Comparison of ENCODE assay signal across 29 cellular contexts in genomic region chr7:29199776-29200175, GRCh38. TPM values are rescaled to one million over a fixed set of nuclear protein-coding genes. Genes with fewer than 3 reads are reported as not detected.
"Had no signal": no experiment of that assay in that cellular context is flagged by ENCODE, and none has a peak within 500 bp of the region (broad histone marks: within the 10 kb centered on the region; RNA-seq: fewer than 3 reads in every experiment).

No MANE protein-coding gene starts in this region.

- FAIRE-seq: kidney had no signal

- H3K4me3 ChIP-seq: colonic mucosa, gastrocnemius medialis, heart left ventricle, hepatocyte, lung, pancreas, smooth muscle cell, stomach, thyroid gland had no signal

- H3K4me2 ChIP-seq: hepatocyte, smooth muscle cell had no signal

- H3K27me3 ChIP-seq: colonic mucosa, pancreas, thyroid gland had no signal

- ATAC-seq: esophagus mucosa; gastrocnemius medialis; heart left ventricle; left lobe of liver; natural killer cell; pancreas; sciatic nerve; stimulated activated effector memory CD8-positive, alpha-beta T cell treated with anti-CD3 and anti-CD28 coated beads, Interleukin-12 subunit alpha, Interleukin-12 subunit beta, amount 100 ng/mL, for 72 hours had no signal

- H3K27me3 Mint-ChIP-seq: dendritic cell treated with granulocyte-macrophage colony-stimulating factor and Interleukin-4, amounts not matched to agents 40 ng/mL and 50 ng/mL, for 4 days had no signal

- H3K4me1 ChIP-seq: colonic mucosa had no signal

- H3K27ac ChIP-seq: colonic mucosa, epithelial cell of prostate, gastrocnemius medialis, heart left ventricle, hepatocyte, neutrophil, pancreas, stomach, thyroid gland had no signal

- H3K36me3 ChIP-seq: colonic mucosa, gastrocnemius medialis, heart left ventricle, neutrophil, pancreas, stomach, thyroid gland had no signal

- H3K9me3 ChIP-seq: colonic mucosa, gastrocnemius medialis, heart left ventricle, neutrophil, pancreas, stomach, thyroid gland had no signal

- H2AFZ ChIP-seq: hepatocyte had no signal

- H3K36me3 Mint-ChIP-seq: memory B cell; natural killer cell; stimulated activated effector memory CD8-positive, alpha-beta T cell treated with anti-CD3 and anti-CD28 coated beads, Interleukin-12 subunit alpha, Interleukin-12 subunit beta, amount 100 ng/mL, for 72 hours; type B pancreatic cell had no signal

- H3K9me3 Mint-ChIP-seq: dendritic cell treated with granulocyte-macrophage colony-stimulating factor and Interleukin-4, amounts not matched to agents 40 ng/mL and 50 ng/mL, for 4 days; endodermal cell; memory B cell; neural crest cell; stimulated activated effector memory CD8-positive, alpha-beta T cell treated with anti-CD3 and anti-CD28 coated beads, Interleukin-12 subunit alpha, Interleukin-12 subunit beta, amount 100 ng/mL, for 72 hours; type B pancreatic cell had no signal

- DNase-seq: colonic mucosa; effector CD8-positive, alpha-beta T cell; endodermal cell; foreskin fibroblast; gastrocnemius medialis; heart left ventricle; kidney; natural killer cell; pancreas; stimulated activated CD4-positive, alpha-beta T cell treated with anti-CD3 and anti-CD28 coated beads, Interleukin-12 subunit alpha, Interleukin-12 subunit beta, amount 100 ng/mL, for 4 hours; stimulated activated CD4-positive, alpha-beta T cell treated with anti-CD3 and anti-CD28 coated beads, Interleukin-1b, Interleukin-23, amount 100 ng/mL, for 48 hours; stimulated activated CD4-positive, alpha-beta T cell treated with anti-CD3 and anti-CD28 coated beads, Interleukin-4, amount 100 ng/mL, for 1 hour; stimulated activated naive CD4-positive, alpha-beta T cell treated with Interleukin-2 at 50 U/mL for 16 hours; stomach; thyroid gland had no signal

- H3K27ac Mint-ChIP-seq: endodermal cell; memory B cell; natural killer cell; stimulated activated effector memory CD8-positive, alpha-beta T cell treated with anti-CD3 and anti-CD28 coated beads, Interleukin-12 subunit alpha, Interleukin-12 subunit beta, amount 100 ng/mL, for 72 hours; type B pancreatic cell had no signal

- H3K4me3 Mint-ChIP-seq: dendritic cell treated with granulocyte-macrophage colony-stimulating factor and Interleukin-4, amounts not matched to agents 40 ng/mL and 50 ng/mL, for 4 days; endodermal cell; memory B cell; natural killer cell; stimulated activated effector memory CD8-positive, alpha-beta T cell treated with anti-CD3 and anti-CD28 coated beads, Interleukin-12 subunit alpha, Interleukin-12 subunit beta, amount 100 ng/mL, for 72 hours; type B pancreatic cell had no signal

RNA-seq across cellular contexts. Expression of gene CPVL, which starts 53.4 kb away (rescaled TPM):
- total RNA-seq: pulmonary artery endothelial cell had no signal
